ENCODE assay signal across 8 cellular contexts in genomic region chr11:124724854-124725718, GRCh38.
DNase-seq lines count a peak whose midpoint lies in the region; ATAC-seq and TF ChIP-seq lines count a peak whose summit lies in the region.

No MANE protein-coding gene starts in this region.

- H3K27me3 ChIP-seq in BLaER1 treated with 17β-estradiol and CSF1 and Interleukin-3, amounts not matched to agents 10 nM and 100 nM: peaks cover 0 to 5% (median 2%) of the 10 kb centered on the region in 11 experiments; a peak in 9 of 22 replicates

- H3K4me1 ChIP-seq in BLaER1 treated with 17β-estradiol and CSF1 and Interleukin-3, amounts not matched to agents 10 nM and 100 nM: peaks cover 73 to 84% (median 77%) of the 10 kb centered on the region in 10 experiments

- no peak for TF ChIP-seq CTCF in GM20000 (IDR thresholded peaks at IDR 0.05; ENCODE audit: extremely low read depth, missing control alignments)

- peak; percentile 90 for ATAC-seq in HG03520 (IDR thresholded peaks at IDR 0.05; ENCODE audit: unreplicated experiment)

- peak overlapping the region in 10 of 11 experiments; percentile 8 to 68 (median 61); a peak in 17 of 22 replicates for H3K9ac ChIP-seq in BLaER1 treated with 17β-estradiol and CSF1 and Interleukin-3, amounts not matched to agents 10 nM and 100 nM

- peak overlapping the region in 9 of 10 experiments; percentile 7 to 64 (median 50); a peak in 18 of 20 replicates for H3K4me3 ChIP-seq in BLaER1 treated with 17β-estradiol and CSF1 and Interleukin-3, amounts not matched to agents 10 nM and 100 nM

- peak overlapping the region in 10 of 11 experiments; percentile 31 to 81 (median 71); a peak in 20 of 22 replicates for H3K27ac ChIP-seq in BLaER1 treated with 17β-estradiol and CSF1 and Interleukin-3, amounts not matched to agents 10 nM and 100 nM

- H3K4me2 ChIP-seq in BLaER1 treated with 17β-estradiol and CSF1 and Interleukin-3, amounts not matched to agents 10 nM and 100 nM: peak overlapping the region; percentile 80 to 98 (median 95)

- no peaks in the 10 kb centered on the region for H4K20me1 ChIP-seq in BLaER1 treated with 17β-estradiol and CSF1 and Interleukin-3, amounts not matched to agents 10 nM and 100 nM

- no peaks in the 10 kb centered on the region for H3K9me3 ChIP-seq in BLaER1 treated with 17β-estradiol and CSF1 and Interleukin-3, amounts not matched to agents 10 nM and 100 nM (replicated peaks in 1 of 11)

- DNase-seq in GM20000 (ENCODE audit: low spot score) (peak; percentile 82), germinal center (ENCODE audit: low spot score) (peak; percentile 57), HPDE6-E6E7 (ENCODE audit: extremely low spot score) (no peak), AG08395 (ENCODE audit: low spot score) (no peak), NCI-H2171 (lab: John Stamatoyannopoulos, UW) (no peak), OCI-M2 (lab: John Stamatoyannopoulos, UW; ENCODE audit: unreplicated experiment) (no peak)

- H3K36me3 ChIP-seq in BLaER1 treated with 17β-estradiol and CSF1 and Interleukin-3, amounts not matched to agents 10 nM and 100 nM: no peaks in the 10 kb centered on the region

Comparison
In these comparisons a context has a peak if more than half of its experiments do, and no peak if none do; other contexts are left out.
1. DNase-seq: peak in GM20000 (single experiment) and germinal center (single experiment); none in HPDE6-E6E7 (single experiment), AG08395 (single experiment), NCI-H2171 (single experiment) and OCI-M2 (single experiment).